Comparison of ENCODE assay signal across 7 cellular contexts in the genomic region with DNA sequence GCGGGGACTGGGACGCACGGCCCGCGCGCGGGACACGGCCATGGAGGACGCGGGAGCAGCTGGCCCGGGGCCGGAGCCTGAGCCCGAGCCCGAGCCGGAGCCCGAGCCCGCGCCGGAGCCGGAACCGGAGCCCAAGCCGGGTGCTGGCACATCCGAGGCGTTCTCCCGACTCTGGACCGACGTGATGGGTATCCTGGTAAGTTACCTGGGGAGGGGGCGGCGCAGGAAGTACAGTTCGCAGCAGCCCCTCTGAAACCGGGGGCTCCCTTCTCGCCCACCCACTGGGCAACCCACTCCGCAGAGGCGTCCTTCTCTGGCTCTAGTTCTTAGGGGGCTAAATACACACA. TPM values are rescaled to one million over a fixed set of nuclear protein-coding genes. Genes with fewer than 3 reads are reported as not detected.
A peak's percentile ranks its signal among the peaks of the same experiment; 100 is the strongest.
DNase-seq lines count a peak whose midpoint lies in the region; ATAC-seq lines count a peak whose summit lies in the region.

No MANE protein-coding gene starts in this region.

- no peaks in the 10 kb centered on the region; the same call in 1 of the 2 replicates for H3K27me3 ChIP-seq in iPS-20b (ENCODE audit: insufficient read depth, low read length)

- H3K27me3 Mint-ChIP-seq in activated T-helper 2 cell treated with anti-CD3 and anti-CD28 coated beads, Interferon-gamma antibody, Interleukin-2, Interleukin-4, amounts not matched to agents 10 μg/mL and 5 μg/mL and 100 μg/mL, durations not matched to agents 14 hours and 24 hours and 36 hours (ENCODE audit: low read depth), result peaks cover 41% of the 10 kb centered on the region

- peak overlapping the region; percentile 98 for H3K4me3 ChIP-seq in iPS-20b (ENCODE audit: low read length)

- no peak overlapping the region for H3K27ac Mint-ChIP-seq in activated T-helper 2 cell treated with anti-CD3 and anti-CD28 coated beads, Interferon-gamma antibody, Interleukin-2, Interleukin-4, amounts not matched to agents 10 μg/mL and 5 μg/mL and 100 μg/mL, durations not matched to agents 14 hours and 24 hours and 36 hours
- H3K27ac Mint-ChIP-seq in stimulated activated effector memory CD8-positive, alpha-beta T cell treated with anti-CD3 and anti-CD28 coated beads, Interleukin-12 subunit alpha, Interleukin-12 subunit beta, amount 100 ng/mL, for 72 hours, result no peak overlapping the region

- H3K36me3 ChIP-seq in iPS-20b (ENCODE audit: insufficient read depth, low read depth, low read length), result no peaks in the 10 kb centered on the region

- no peak overlapping the region for H3K27ac ChIP-seq in iPS-20b (ENCODE audit: low read length)

- H3K4me1 ChIP-seq in iPS-20b (ENCODE audit: insufficient read depth, low read length), result peaks cover 38% of the 10 kb centered on the region

- peak; percentile 2 for ATAC-seq in HG02588 (IDR thresholded peaks at IDR 0.05; ENCODE audit: unreplicated experiment)
- ATAC-seq in stimulated activated effector memory CD8-positive, alpha-beta T cell treated with anti-CD3 and anti-CD28 coated beads, Interleukin-12 subunit alpha, Interleukin-12 subunit beta, amount 100 ng/mL, for 72 hours, result no peak

- no peaks in the 10 kb centered on the region for H3K9me3 ChIP-seq in iPS-20b (ENCODE audit: insufficient read depth, low read depth, low read length)

- DNase-seq in activated T-helper 2 cell treated with anti-CD3 and anti-CD28 coated beads, Interferon-gamma antibody, Interleukin-2, Interleukin-4, amounts not matched to agents 10 μg/mL and 5 μg/mL and 100 μg/mL, durations not matched to agents 14 hours and 24 hours and 36 hours (ENCODE audit: low spot score), result no peak
- no peak for DNase-seq in stimulated activated effector memory CD8-positive, alpha-beta T cell treated with anti-CD3 and anti-CD28 coated beads, Interleukin-12 subunit alpha, Interleukin-12 subunit beta, amount 100 ng/mL, for 72 hours (ENCODE audit: low spot score in 2 of 2)
- DNase-seq in OCI-M1 (lab: John Stamatoyannopoulos, UW) (no peak), DMS153 (lab: John Stamatoyannopoulos, UW) (no peak), HT-29 (ENCODE audit: low spot score) (no peak)

- H3K4me1 Mint-ChIP-seq in activated T-helper 2 cell treated with anti-CD3 and anti-CD28 coated beads, Interferon-gamma antibody, Interleukin-2, Interleukin-4, amounts not matched to agents 10 μg/mL and 5 μg/mL and 100 μg/mL, durations not matched to agents 14 hours and 24 hours and 36 hours (ENCODE audit: low read depth), result peaks cover 12% of the 10 kb centered on the region
- peaks cover 8% of the 10 kb centered on the region for H3K4me1 Mint-ChIP-seq in stimulated activated effector memory CD8-positive, alpha-beta T cell treated with anti-CD3 and anti-CD28 coated beads, Interleukin-12 subunit alpha, Interleukin-12 subunit beta, amount 100 ng/mL, for 72 hours

- intact Hi-C loops in activated T-helper 2 cell treated with anti-CD3 and anti-CD28 coated beads, Interferon-gamma antibody, Interleukin-2, Interleukin-4, amounts not matched to agents 10 μg/mL and 5 μg/mL and 100 μg/mL, durations not matched to agents 14 hours and 24 hours and 36 hours (cut with micrococcal nuclease), result no loop called here

- H3K9ac ChIP-seq in iPS-20b (ENCODE audit: low read depth, low read length), result peak overlapping the region; percentile 91

- no peaks in the 10 kb centered on the region for H3K36me3 Mint-ChIP-seq in activated T-helper 2 cell treated with anti-CD3 and anti-CD28 coated beads, Interferon-gamma antibody, Interleukin-2, Interleukin-4, amounts not matched to agents 10 μg/mL and 5 μg/mL and 100 μg/mL, durations not matched to agents 14 hours and 24 hours and 36 hours (ENCODE audit: low read depth)
- no peaks in the 10 kb centered on the region for H3K36me3 Mint-ChIP-seq in stimulated activated effector memory CD8-positive, alpha-beta T cell treated with anti-CD3 and anti-CD28 coated beads, Interleukin-12 subunit alpha, Interleukin-12 subunit beta, amount 100 ng/mL, for 72 hours

- H3K9me3 Mint-ChIP-seq in activated T-helper 2 cell treated with anti-CD3 and anti-CD28 coated beads, Interferon-gamma antibody, Interleukin-2, Interleukin-4, amounts not matched to agents 10 μg/mL and 5 μg/mL and 100 μg/mL, durations not matched to agents 14 hours and 24 hours and 36 hours, result no peaks in the 10 kb centered on the region
- no peaks in the 10 kb centered on the region for H3K9me3 Mint-ChIP-seq in stimulated activated effector memory CD8-positive, alpha-beta T cell treated with anti-CD3 and anti-CD28 coated beads, Interleukin-12 subunit alpha, Interleukin-12 subunit beta, amount 100 ng/mL, for 72 hours

- H3K4me3 Mint-ChIP-seq in activated T-helper 2 cell treated with anti-CD3 and anti-CD28 coated beads, Interferon-gamma antibody, Interleukin-2, Interleukin-4, amounts not matched to agents 10 μg/mL and 5 μg/mL and 100 μg/mL, durations not matched to agents 14 hours and 24 hours and 36 hours (ENCODE audit: low read depth), result peak overlapping the region; percentile 13
- H3K4me3 Mint-ChIP-seq in stimulated activated effector memory CD8-positive, alpha-beta T cell treated with anti-CD3 and anti-CD28 coated beads, Interleukin-12 subunit alpha, Interleukin-12 subunit beta, amount 100 ng/mL, for 72 hours, result peak overlapping the region; percentile 71

RNA-seq across cellular contexts. Expression of a gene that starts 0.4 kb away (rescaled TPM):
- total RNA-seq in activated T-helper 2 cell treated with anti-CD3 and anti-CD28 coated beads, Interferon-gamma antibody, Interleukin-2, Interleukin-4, amounts not matched to agents 10 μg/mL and 5 μg/mL and 100 μg/mL, durations not matched to agents 14 hours and 24 hours and 36 hours, result 0.52 and 0.74 TPM in 2 replicates
- 8.9 and 10.2 TPM in 2 replicates for total RNA-seq in HT-29 (2014; rRNA removed; shearing (Covaris generic))
